ENCODE assay signal across 12 cellular contexts in the genomic region with DNA sequence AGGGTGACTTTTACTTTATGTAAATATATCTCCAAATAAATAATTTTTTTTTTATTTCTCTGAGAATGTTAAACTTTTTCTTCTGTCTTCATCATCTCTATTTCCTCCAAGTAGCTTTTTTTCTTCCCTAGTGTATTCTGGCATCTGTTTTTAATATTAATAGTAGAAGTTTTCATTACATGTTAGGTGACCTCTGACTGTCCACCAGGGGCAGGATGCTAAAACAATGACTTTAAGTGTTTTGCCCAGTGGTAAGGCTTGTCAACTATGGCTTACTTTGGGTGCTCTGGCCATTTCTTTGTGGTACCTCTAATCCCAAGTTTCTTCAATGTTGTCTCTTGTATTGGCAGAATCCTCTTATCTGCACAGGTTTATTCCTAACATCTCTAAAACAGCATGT.
DNase-seq lines count a peak whose midpoint lies in the region; ATAC-seq and TF ChIP-seq lines count a peak whose summit lies in the region.
"Had no signal": no experiment of that assay in that cellular context is flagged by ENCODE, and none has a peak within 500 bp of the region (broad histone marks: within the 10 kb centered on the region; RNA-seq: fewer than 3 reads in every experiment).

No MANE protein-coding gene starts in this region.

- CTCF ChIA-PET in AG04449 (lab: Yijun Ruan, JAX) = interaction anchor here (3.5 to 5.5 kb wide), 2 partner anchors 10 to 503 kb away, joined by 32 to 37 read pairs; no protein-coding TSS in a partner anchor

- peak; percentile 15 for TF ChIP-seq CTCF in AG04449 (IDR thresholded peaks at IDR 0.05; ENCODE audit: insufficient read depth, low read length, missing control alignments)
- peak; percentile 35 for TF ChIP-seq CTCF in GM12864 (IDR thresholded peaks at IDR 0.05; ENCODE audit: low read depth, low read length, missing control alignments)

- ATAC-seq in GM18861 (IDR thresholded peaks at IDR 0.05; ENCODE audit: unreplicated experiment) = no peak

- POLR2A ChIA-PET in AG04449 (lab: Yijun Ruan, JAX) = no interaction called here

- DNase-seq in AG04449 (ENCODE audit: low read depth, low spot score) (no peak), GM12864 (ENCODE audit: low read depth) (no peak), SK-MEL-5 (ENCODE audit: low read depth, low spot score) (peak; percentile 45), fibroblast of peridontal ligament (ENCODE audit: extremely low read depth) (peak; percentile 46), HuH-7 (ENCODE audit: low spot score) (no peak), pons (ENCODE audit: low spot score) (no peak), hippocampal formation (lab: John Stamatoyannopoulos, UW) (no peak)
- DNase-seq: CD4-positive, CD25-positive, alpha-beta regulatory T cell; NCI-H187; small intestine; upper lobe of left lung had no signal

- in situ Hi-C loops in SK-MEL-5 (cut with HindIII; ENCODE audit: low pct_unique_long_range_greater_than_20kb, low sequenced_read_pairs) = loop anchor here (25.0 kb wide), 1 partner anchor 622 kb away; no protein-coding TSS in a partner anchor

- H3K4me3 ChIP-seq in AG04449 (ENCODE audit: low read depth, low read length) (no peak overlapping the region), GM12864 (ENCODE audit: low read depth, low read length) (no peak overlapping the region)
- H3K4me3 ChIP-seq: upper lobe of left lung had no signal

Comparison
In these comparisons a context has a peak if more than half of its experiments do, and no peak if none do; other contexts are left out.
1. DNase-seq: peak in SK-MEL-5 (single experiment) and fibroblast of peridontal ligament (single experiment); none in AG04449 (single experiment), GM12864 (single experiment), HuH-7 (single experiment), pons (single experiment) and hippocampal formation (0 of 2).